11 cellular contexts compared by ENCODE assay signal in the genomic region with DNA sequence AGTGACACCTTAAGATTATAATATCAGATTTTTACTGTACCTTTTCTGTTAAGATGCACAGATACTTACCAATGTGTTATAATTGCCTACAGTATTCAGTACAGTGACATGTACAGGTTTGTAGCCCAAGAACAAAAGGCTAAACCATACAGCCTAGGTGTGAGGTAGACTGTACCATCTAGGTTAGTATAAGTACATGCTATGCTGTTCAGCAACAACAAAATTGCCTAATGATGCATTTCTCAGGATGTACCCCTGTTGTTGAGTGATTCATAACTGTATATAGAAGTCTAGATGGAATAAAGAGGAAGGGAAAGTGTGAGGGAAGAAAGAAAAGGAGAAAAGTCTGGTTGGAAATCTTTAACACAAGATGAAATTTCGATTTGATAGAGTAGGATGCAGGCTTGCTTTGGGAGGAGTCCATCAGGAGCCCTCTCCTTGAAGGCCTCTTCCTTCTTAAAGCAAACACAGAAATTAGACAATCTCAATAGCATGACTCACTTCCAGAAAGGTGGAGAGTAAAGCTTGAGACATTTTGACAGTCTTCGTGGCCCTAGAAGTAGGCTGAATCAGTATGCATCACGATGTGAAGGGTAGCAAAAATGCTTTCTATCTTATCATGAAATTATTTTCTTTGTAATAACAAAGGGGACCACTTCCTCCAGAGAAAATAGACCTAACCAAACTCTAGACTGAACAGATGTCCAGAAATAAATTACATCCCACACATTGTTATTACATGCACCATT.
A peak's percentile ranks its signal among the peaks of the same experiment; 100 is the strongest.
DNase-seq lines count a peak whose midpoint lies in the region; ATAC-seq, FAIRE-seq and TF ChIP-seq lines count a peak whose summit lies in the region.
"Had no signal": no experiment of that assay in that cellular context is flagged by ENCODE, and none has a peak within 500 bp of the region (broad histone marks: within the 10 kb centered on the region; RNA-seq: fewer than 3 reads in every experiment).

No MANE protein-coding gene starts in this region.

- peaks cover 50% of the 10 kb centered on the region for H3K4me1 ChIP-seq in endothelial cell of umbilical vein (ENCODE audit: control insufficient read depth, extremely low read depth, insufficient read depth, low read length)

- FAIRE-seq in endothelial cell of umbilical vein (lab: Jason Lieb, UNC), result peak; percentile 80

- BruUV-seq in endothelial cell of umbilical vein (replicated peaks; lab: Mats Ljungman, UMichigan), result TSS peak; percentile 60

- ATAC-seq in GM19463 (IDR thresholded peaks at IDR 0.05; ENCODE audit: unreplicated experiment) (peak; percentile 41), GM18502 (IDR thresholded peaks at IDR 0.05; ENCODE audit: poor library complexity, unreplicated experiment) (no peak), HG03039 (IDR thresholded peaks at IDR 0.05; ENCODE audit: unreplicated experiment) (no peak)

- H3K27me3 ChIP-seq in endothelial cell of umbilical vein (ENCODE audit: control insufficient read depth in 2 of 2, insufficient read depth in 2 of 2, low read length in 2 of 2), result no peaks in the 10 kb centered on the region

- H3K9me3 ChIP-seq in endothelial cell of umbilical vein (replicated peaks; ENCODE audit: control insufficient read depth, insufficient read depth, low read length), result no peaks in the 10 kb centered on the region

- TF ChIP-seq POLR2A in endothelial cell of umbilical vein (IDR thresholded peaks at IDR 0.05; ENCODE audit: low read depth, low read length), result no peak
- no peak for TF ChIP-seq POLR2A in erythroblast (IDR thresholded peaks at IDR 0.05; ENCODE audit: low read length)

- H4K20me1 ChIP-seq in endothelial cell of umbilical vein (replicated peaks; ENCODE audit: control insufficient read depth, extremely low read depth, insufficient read depth, low read length), result no peaks in the 10 kb centered on the region

- H2AFZ ChIP-seq in endothelial cell of umbilical vein (ENCODE audit: low read depth, low read length), result peak overlapping the region; percentile 26

- no peak overlapping the region for H3K4me3 ChIP-seq in endothelial cell of umbilical vein (replicated peaks in 1 of 3; ENCODE audit: insufficient read depth in 1 of 3, low read depth in 1 of 3, low read length in 3 of 3)

- H3K4me2 ChIP-seq in endothelial cell of umbilical vein (ENCODE audit: insufficient read depth, low read length), result peak overlapping the region; percentile 34

- intact Hi-C loops in endothelial cell of umbilical vein (cut with micrococcal nuclease), result loop anchor here (2.0 to 10.0 kb wide), 5 partner anchors 167 to 1211 kb away; partner anchors contain the start of gene SYT1

- H3K9me1 ChIP-seq in endothelial cell of umbilical vein (replicated peaks; ENCODE audit: control insufficient read depth, extremely low read depth, insufficient read depth, low read length), result no peaks in the 10 kb centered on the region

- no peaks in the 10 kb centered on the region for H3K36me3 ChIP-seq in endothelial cell of umbilical vein (ENCODE audit: control insufficient read depth in 2 of 2, extremely low read depth in 1 of 2, insufficient read depth in 2 of 2, low read length in 2 of 2)

- peak overlapping the region; percentile 85 for H3K27ac ChIP-seq in endothelial cell of umbilical vein (ENCODE audit: insufficient read depth, low read depth, low read length)

- H3K9ac ChIP-seq in endothelial cell of umbilical vein (replicated peaks; ENCODE audit: extremely low read depth, insufficient read depth, low read length), result peak overlapping the region; percentile 5

- CTCF ChIA-PET in endothelial cell of umbilical vein (lab: Charles Lee), result interaction anchor here (1.5 kb wide), 1 partner anchor 12 kb away, joined by 5 read pairs; no protein-coding TSS in a partner anchor

- no peak for TF ChIP-seq CTCF in endothelial cell of umbilical vein (IDR thresholded peaks at IDR 0.05; ENCODE audit: extremely low read depth in 1 of 2, insufficient read depth in 1 of 2, low read depth in 1 of 2, low read length in 2 of 2)

- dilution Hi-C loops in endothelial cell of umbilical vein (cut with MboI; ENCODE audit: extremely low pct_ligation_motif_present, low sequenced_read_pairs), result no loop called here

- DNase-seq in A172 (ENCODE audit: low spot score), result peak; percentile 74
- DNase-seq in M059J (ENCODE audit: low read depth), result peak; percentile 81
- DNase-seq in endothelial cell of umbilical vein (ENCODE audit: low read depth, low spot score), result peak; percentile 73
- DNase-seq in erythroblast (lab: John Stamatoyannopoulos, UW), result no peak
- no peak for DNase-seq in NCI-H2171 (lab: John Stamatoyannopoulos, UW)
- DNase-seq: AML-193, glutamatergic neuron, NCI-H1436 treated with DMSO at 0.1 percent for 48 hours had no signal

- POLR2A ChIA-PET in endothelial cell of umbilical vein (lab: Charles Lee), result no interaction called here

- H3K79me2 ChIP-seq in endothelial cell of umbilical vein (ENCODE audit: control insufficient read depth, insufficient read depth, low read length), result no peaks in the 10 kb centered on the region

TF ChIP-seq in endothelial cell of umbilical vein, 7 proteins besides CTCF, POLR2A, EP300 and RAD21:
- TF ChIP-seq GATA2 (IDR thresholded peaks at IDR 0.05; ENCODE audit: insufficient read depth, insufficient read length, low read depth, low read length) (peak; percentile 85), FOS (IDR thresholded peaks at IDR 0.05; ENCODE audit: borderline replicate concordance, insufficient read depth, low read length) (peak; percentile 95), MAX (IDR thresholded peaks at IDR 0.05; ENCODE audit: insufficient read depth, insufficient read length) (no peak), EZH2 (IDR thresholded peaks at IDR 0.05; ENCODE audit: borderline replicate concordance, low read depth, low read length, severe bottlenecking) (no peak), POLR2AphosphoS5 (IDR thresholded peaks at IDR 0.05; ENCODE audit: insufficient read depth, low read depth, low read length) (peak; percentile 54), JUN (IDR thresholded peaks at IDR 0.05; ENCODE audit: borderline replicate concordance, insufficient read depth, insufficient read length, low read depth) (peak; percentile 55), MYC (IDR thresholded peaks at IDR 0.05; ENCODE audit: low read depth, low read length) (no peak)

Comparison
In these comparisons a context has a peak if more than half of its experiments do, and no peak if none do; other contexts are left out.
1. DNase-seq: peak in A172 (single experiment), M059J (single experiment) and endothelial cell of umbilical vein (single experiment); none in erythroblast (0 of 2) and NCI-H2171 (single experiment).